In the genomic region with DNA sequence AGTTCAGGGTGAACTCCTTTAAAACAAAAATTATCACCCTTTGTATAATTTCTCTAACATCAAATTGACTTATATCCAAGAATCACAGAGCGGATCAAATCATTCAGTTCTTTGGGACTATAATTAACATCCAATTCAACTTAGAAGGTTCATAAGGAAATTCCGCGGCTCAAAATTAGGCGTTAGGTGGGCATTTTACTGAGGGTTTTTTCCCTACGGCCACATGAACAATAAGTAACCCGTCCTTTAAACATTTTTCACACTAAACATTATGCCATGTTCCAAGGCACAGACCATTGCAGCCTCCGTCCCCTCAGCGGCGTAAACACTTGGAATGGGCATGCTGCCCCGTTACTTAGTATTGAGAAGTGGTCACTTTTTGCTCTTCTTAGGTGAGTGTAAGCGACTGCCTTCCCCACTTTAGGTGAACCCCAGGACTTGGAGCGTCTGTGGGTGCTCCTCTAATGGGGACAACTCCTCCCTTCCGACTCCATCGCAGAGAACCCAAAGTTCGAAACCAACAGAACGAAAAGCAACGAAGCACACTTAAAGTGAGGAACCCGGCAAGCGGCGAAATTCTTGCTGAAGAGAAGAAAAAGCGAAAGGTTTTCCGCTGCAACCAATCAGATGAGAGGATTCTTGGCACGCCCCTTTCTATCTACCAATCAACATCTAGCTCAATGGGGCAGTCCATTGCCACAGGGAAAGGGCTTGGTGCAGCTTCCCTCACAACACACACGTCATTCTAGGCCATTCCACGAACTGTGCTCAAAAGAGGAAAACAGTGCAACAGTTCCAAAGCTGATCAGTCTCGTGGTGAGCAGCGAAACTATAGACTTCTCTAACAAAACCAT, we compare ENCODE assay signal across 8 cellular contexts. TPM values are rescaled to one million over a fixed set of nuclear protein-coding genes. Genes with fewer than 3 reads are reported as not detected.
DNase-seq lines count a peak whose midpoint lies in the region; ATAC-seq, FAIRE-seq and TF ChIP-seq lines count a peak whose summit lies in the region.

No MANE protein-coding gene starts in this region.

- H3K36me3 ChIP-seq in CD8-positive, alpha-beta T cell (ENCODE audit: insufficient read depth, low read length): no peaks in the 10 kb centered on the region
- H3K36me3 ChIP-seq in H1 (ENCODE audit: control insufficient read depth in 2 of 4, insufficient read depth in 4 of 4, low read length in 3 of 4): no peaks in the 10 kb centered on the region

- peak overlapping the region; percentile 100 for H2BK5ac ChIP-seq in H1 (ENCODE audit: low read depth, low read length)

- H3K79me2 ChIP-seq in H1 (ENCODE audit: control insufficient read depth in 1 of 2, insufficient read depth in 2 of 2, low read length in 2 of 2): peaks cover 16 to 38% of the 10 kb centered on the region in 2 experiments

- H2BK12ac ChIP-seq in H1 (ENCODE audit: low read depth, low read length): peak overlapping the region; percentile 100

- no peaks in the 10 kb centered on the region for H3K79me1 ChIP-seq in H1 (ENCODE audit: low read depth, low read length)

- peak overlapping the region; percentile 99 for H2AFZ ChIP-seq in H1 (ENCODE audit: low read length)

- H3K23me2 ChIP-seq in H1 (ENCODE audit: low read depth, low read length): peaks cover 13% of the 10 kb centered on the region

- H2AK5ac ChIP-seq in H1 (ENCODE audit: low read depth, low read length): no peak overlapping the region

- H3K9ac ChIP-seq in H1 (replicated peaks in 1 of 4; ENCODE audit: extremely low read depth in 1 of 4, low read depth in 3 of 4, low read length in 3 of 4): peak overlapping the region; percentile 61 to 97 (median 78)

- peak overlapping the region; percentile 77; the same call in 1 of the 2 replicates for H4K8ac ChIP-seq in H1 (ENCODE audit: extremely low read depth, insufficient read depth, low read length)

- H3K27me3 Mint-ChIP-seq in CD8-positive, alpha-beta T cell (ENCODE audit: low read depth): no peaks in the 10 kb centered on the region
- peaks cover 3% of the 10 kb centered on the region for H3K27me3 Mint-ChIP-seq in activated CD8-positive, alpha-beta T cell treated with anti-CD3 and anti-CD28 coated beads for 36 hours
- peaks cover 2% of the 10 kb centered on the region for H3K27me3 Mint-ChIP-seq in memory B cell

- peak in 1 of 2 experiments; percentile 10; a peak in 1 of 3 replicates for TF ChIP-seq EP300 in H1 (IDR thresholded peaks at IDR 0.05; ENCODE audit: borderline replicate concordance in 1 of 2, low read depth in 2 of 2, low read length in 2 of 2)

- H3K18ac ChIP-seq in H1 (ENCODE audit: extremely low read depth, low read length): peak overlapping the region; percentile 100

- H3K4me3 ChIP-seq in CD8-positive, alpha-beta T cell (ENCODE audit: low read depth, low read length): peak overlapping the region; percentile 74
- peak overlapping the region; percentile 95 to 97 (median 96) for H3K4me3 ChIP-seq in H1 (ENCODE audit: extremely low read depth in 1 of 4, insufficient read depth in 2 of 4, low read depth in 3 of 4, low read length in 4 of 4)

- no peak for TF ChIP-seq RAD21 in H1 (IDR thresholded peaks at IDR 0.05 in 1 of 2, conservative IDR thresholded peaks at IDR 0.05 in 1 of 2; ENCODE audit: low read depth in 2 of 2, low read length in 2 of 2)

- peaks cover 43% of the 10 kb centered on the region for H3K4me1 Mint-ChIP-seq in CD8-positive, alpha-beta T cell (ENCODE audit: low read depth)
- peaks cover 33% of the 10 kb centered on the region for H3K4me1 Mint-ChIP-seq in activated CD8-positive, alpha-beta T cell treated with anti-CD3 and anti-CD28 coated beads for 36 hours (ENCODE audit: low read depth)
- peaks cover 27% of the 10 kb centered on the region for H3K4me1 Mint-ChIP-seq in memory B cell

- H3K27ac ChIP-seq in CD8-positive, alpha-beta T cell (ENCODE audit: low read depth, low read length): peak overlapping the region; percentile 93
- H3K27ac ChIP-seq in H1 (ENCODE audit: low read depth, low read length): peak overlapping the region; percentile 80

- DNase-seq in CD8-positive, alpha-beta T cell: peak in 6 of 7 experiments; percentile 76 to 93 (median 82)
- DNase-seq in HK-2 (ENCODE audit: unreplicated experiment): peak; percentile 92
- DNase-seq in NCI-H82 treated with DMSO at 0.1 percent for 48 hours (lab: John Stamatoyannopoulos, UW; ENCODE audit: unreplicated experiment): peak; percentile 98
- peak; percentile 93 for DNase-seq in activated CD8-positive, alpha-beta T cell treated with anti-CD3 and anti-CD28 coated beads for 36 hours
- DNase-seq in H1 (ENCODE audit: low read depth in 1 of 2, low spot score in 2 of 2): peak; percentile 79 to 80
- peak in 1 of 2 donors; percentile 88 for DNase-seq in memory B cell (ENCODE audit: low spot score in 2 of 2)
- DNase-seq in stimulated activated CD8-positive, alpha-beta memory T cell treated with anti-CD3 and anti-CD28 coated beads, Interleukin-12 subunit alpha, Interleukin-12 subunit beta, amount 100 ng/mL, for 24 hours (ENCODE audit: extremely low read depth): peak; percentile 63

- peak overlapping the region; percentile 94 for H4K91ac ChIP-seq in H1 (replicated peaks; ENCODE audit: insufficient read length, low read length)

- peak; percentile 35 to 71 for TF ChIP-seq POLR2A in H1 (IDR thresholded peaks at IDR 0.05; ENCODE audit: control extremely low read depth in 1 of 2, low read depth in 2 of 2, low read length in 2 of 2)

- peak overlapping the region; percentile 98 for H2BK120ac ChIP-seq in H1 (replicated peaks; ENCODE audit: low read depth, low read length)

- H4K20me1 ChIP-seq in H1 (replicated peaks in 1 of 2; ENCODE audit: control insufficient read depth in 1 of 2, insufficient read depth in 2 of 2, low read length in 2 of 2): no peaks in the 10 kb centered on the region

- H3K4me3 Mint-ChIP-seq in CD8-positive, alpha-beta T cell: peak overlapping the region; percentile 99
- peak overlapping the region; percentile 91 for H3K4me3 Mint-ChIP-seq in activated CD8-positive, alpha-beta T cell treated with anti-CD3 and anti-CD28 coated beads for 36 hours
- H3K4me3 Mint-ChIP-seq in memory B cell: peak overlapping the region; percentile 100

- peak; percentile 71 for ATAC-seq in CD8-positive, alpha-beta T cell
- ATAC-seq in GM19455 (IDR thresholded peaks at IDR 0.05; ENCODE audit: unreplicated experiment): peak; percentile 75
- peak; percentile 73 for ATAC-seq in activated CD8-positive, alpha-beta T cell treated with anti-CD3 and anti-CD28 coated beads for 36 hours
- peak; percentile 64 for ATAC-seq in memory B cell (ENCODE audit: low read depth)

- FAIRE-seq in H1 (lab: Jason Lieb, UNC): peak; percentile 92

- peak overlapping the region; percentile 97 for H2BK15ac ChIP-seq in H1 (ENCODE audit: low read length)

- no peak overlapping the region for H3K23ac ChIP-seq in H1 (ENCODE audit: insufficient read length)

- no peaks in the 10 kb centered on the region for H3K9me3 ChIP-seq in CD8-positive, alpha-beta T cell (ENCODE audit: low read length)
- H3K9me3 ChIP-seq in H1 (ENCODE audit: insufficient read depth in 2 of 2, low read depth in 1 of 2, low read length in 1 of 2): no peaks in the 10 kb centered on the region

- CTCF ChIA-PET in CD8-positive, alpha-beta T cell (lab: Charles Lee): interaction anchor here (1.4 kb wide), 1 partner anchor 104 kb away, joined by 6 read pairs; no protein-coding TSS in a partner anchor
- CTCF ChIA-PET in activated CD8-positive, alpha-beta T cell treated with anti-CD3 and anti-CD28 coated beads for 36 hours (lab: Charles Lee): interaction anchor here (0.6 to 1.5 kb wide), 6 partner anchors 11 to 188 kb away, joined by 3 to 5 read pairs (median 3); no protein-coding TSS in a partner anchor
- CTCF ChIA-PET in H1 (lab: Charles Lee; ENCODE audit: partially characterized antibody): interaction anchor here (0.7 to 0.9 kb wide), 3 partner anchors 76 to 424 kb away, joined by 3 read pairs; no protein-coding TSS in a partner anchor

- H3K14ac ChIP-seq in H1 (ENCODE audit: insufficient read length): no peak overlapping the region

- peak overlapping the region; percentile 30 for H3K4ac ChIP-seq in H1 (replicated peaks; ENCODE audit: insufficient read length, low read depth, low read length)

- H3K4me2 ChIP-seq in H1 (ENCODE audit: insufficient read depth in 1 of 2, low read depth in 2 of 2, low read length in 2 of 2): peak overlapping the region; percentile 79 to 90

- H4K5ac ChIP-seq in H1 (ENCODE audit: insufficient read length, low read depth, low read length): peak overlapping the region; percentile 98

- peak overlapping the region; percentile 67 for H3K56ac ChIP-seq in H1 (replicated peaks; ENCODE audit: insufficient read length, low read depth, low read length)

- intact Hi-C loops in CD8-positive, alpha-beta T cell (cut with DNase I, micrococcal nuclease): loop anchor here (1.0 to 10.0 kb wide), 17 partner anchors 87 to 1627 kb away; a partner anchor contains a TSS
- intact Hi-C loops in activated CD8-positive, alpha-beta T cell treated with anti-CD3 and anti-CD28 coated beads for 36 hours (cut with micrococcal nuclease): loop anchor here (10.0 kb wide), 1 partner anchor 193 kb away; no protein-coding TSS in a partner anchor

- peaks cover 31% of the 10 kb centered on the region for H3K4me1 ChIP-seq in CD8-positive, alpha-beta T cell (ENCODE audit: insufficient read depth, low read length)
- peaks cover 0 to 10% (median 7%) of the 10 kb centered on the region in 4 experiments; a peak in 4 of 7 replicates for H3K4me1 ChIP-seq in H1 (replicated peaks in 1 of 4; ENCODE audit: control insufficient read depth in 3 of 4, insufficient read depth in 4 of 4, low read length in 3 of 4)

- H3K27ac Mint-ChIP-seq in CD8-positive, alpha-beta T cell: peak overlapping the region; percentile 100
- H3K27ac Mint-ChIP-seq in activated CD8-positive, alpha-beta T cell treated with anti-CD3 and anti-CD28 coated beads for 36 hours: peak overlapping the region; percentile 100
- H3K27ac Mint-ChIP-seq in memory B cell: peak overlapping the region; percentile 100

- TF ChIP-seq CTCF in CD8-positive, alpha-beta T cell (IDR thresholded peaks at IDR 0.05): no peak
- TF ChIP-seq CTCF in activated CD8-positive, alpha-beta T cell treated with anti-CD3 and anti-CD28 coated beads for 36 hours (IDR thresholded peaks at IDR 0.05): no peak
- TF ChIP-seq CTCF in H1 (IDR thresholded peaks at IDR 0.05; ENCODE audit: control extremely low read depth in 1 of 3, insufficient read depth in 1 of 3, low read depth in 1 of 3, low read length in 3 of 3): no peak

- no peaks in the 10 kb centered on the region for H3K27me3 ChIP-seq in CD8-positive, alpha-beta T cell (ENCODE audit: insufficient read depth, low read length)
- peaks cover 0 to 1% (median 0%) of the 10 kb centered on the region in 4 experiments; a peak in 1 of 7 replicates for H3K27me3 ChIP-seq in H1 (replicated peaks in 1 of 4; ENCODE audit: control insufficient read depth in 3 of 4, extremely low read depth in 1 of 4, insufficient read depth in 3 of 4, low read length in 3 of 4)

- peak overlapping the region; percentile 92; the same call in 1 of the 2 replicates for H2BK20ac ChIP-seq in H1 (ENCODE audit: low read length)

- H3K9me3 Mint-ChIP-seq in CD8-positive, alpha-beta T cell: no peaks in the 10 kb centered on the region
- no peaks in the 10 kb centered on the region for H3K9me3 Mint-ChIP-seq in activated CD8-positive, alpha-beta T cell treated with anti-CD3 and anti-CD28 coated beads for 36 hours
- no peaks in the 10 kb centered on the region for H3K9me3 Mint-ChIP-seq in memory B cell

- POLR2A ChIA-PET in CD8-positive, alpha-beta T cell (lab: Charles Lee): interaction anchor here (0.5 to 1.5 kb wide), 8 partner anchors 11 to 1292 kb away, joined by 3 to 11 read pairs (median 3); a partner anchor contains a TSS
- POLR2A ChIA-PET in activated CD8-positive, alpha-beta T cell treated with anti-CD3 and anti-CD28 coated beads for 36 hours (lab: Charles Lee): interaction anchor here (0.7 to 1.0 kb wide), 2 partner anchors 12 to 185 kb away, joined by 3 read pairs; no protein-coding TSS in a partner anchor
- POLR2A ChIA-PET in H1 (lab: Charles Lee; ENCODE audit: partially characterized antibody): interaction anchor here (0.6 to 1.5 kb wide), 13 partner anchors 10 to 1336 kb away, joined by 3 to 10 read pairs (median 4); a partner anchor contains a TSS

- 3% methylated on average over 27 of the region's 27 CpGs; no CpG with 5 or more reads in 1 of the 2 experiments for WGBS in H1 (ENCODE audit: extremely low coverage in 1 of 2, insufficient coverage in 1 of 2, insufficient read length in 1 of 2, insufficient replicate concordance in 2 of 2, low coverage in 1 of 2, low lambda C conversion rate in 2 of 2, missing lambda C conversion rate in 1 of 2), 2 experiments

- peaks cover 15% of the 10 kb centered on the region for H3K36me3 Mint-ChIP-seq in CD8-positive, alpha-beta T cell
- H3K36me3 Mint-ChIP-seq in activated CD8-positive, alpha-beta T cell treated with anti-CD3 and anti-CD28 coated beads for 36 hours (ENCODE audit: low read depth): peaks cover 3% of the 10 kb centered on the region
- no peaks in the 10 kb centered on the region for H3K36me3 Mint-ChIP-seq in memory B cell

RNA-seq across cellular contexts. Expression of a gene that starts 0.9 kb away (rescaled TPM):
- total RNA-seq in CD8-positive, alpha-beta T cell: 100 to 1,000 TPM; 106 to 107 TPM
- 10 to 100 TPM; 22.8 TPM for total RNA-seq in activated CD8-positive, alpha-beta T cell treated with anti-CD3 and anti-CD28 coated beads for 36 hours
- 35.0 and 35.8 TPM in 2 replicates for total RNA-seq in H1 (2021; fragmentation: NEBNext Ultra II Directional; extraction: Animal tissue kit (Norgen Biotek cat#: 25700))
- 4.3 and 8.3 TPM in 2 replicates for polyA plus RNA-seq in H1 (2011; rRNA removed)
- 10.7 TPM for polyA plus RNA-seq in H1 (2011; cell fraction: cytosol; rRNA removed)
- 7.3 TPM for polyA plus RNA-seq in H1 (2011; cell fraction: nucleus; rRNA removed)
- 9.7 to 20.8 TPM (median 13.2 TPM) in 4 replicates for polyA plus RNA-seq in H1 (2012, experiment 1 of 2)
- 1.0 TPM for polyA plus RNA-seq in H1 (2012, experiment 2 of 2)
- 37.1 TPM for polyA plus RNA-seq in H1 (2013, experiment 1 of 2)
- polyA plus RNA-seq in H1 (2013, experiment 2 of 2): 40.0 TPM
- 19.1 and 28.7 TPM in 2 replicates for polyA minus RNA-seq in H1 (2011; rRNA and poly(A)+ RNA removed)
- 15.9 TPM for polyA minus RNA-seq in H1 (2011; cell fraction: cytosol; rRNA and poly(A)+ RNA removed)
- polyA minus RNA-seq in H1 (2011; cell fraction: nucleus; rRNA and poly(A)+ RNA removed): 61.7 TPM
